11 cellular contexts compared by ENCODE assay signal in the genomic region with DNA sequence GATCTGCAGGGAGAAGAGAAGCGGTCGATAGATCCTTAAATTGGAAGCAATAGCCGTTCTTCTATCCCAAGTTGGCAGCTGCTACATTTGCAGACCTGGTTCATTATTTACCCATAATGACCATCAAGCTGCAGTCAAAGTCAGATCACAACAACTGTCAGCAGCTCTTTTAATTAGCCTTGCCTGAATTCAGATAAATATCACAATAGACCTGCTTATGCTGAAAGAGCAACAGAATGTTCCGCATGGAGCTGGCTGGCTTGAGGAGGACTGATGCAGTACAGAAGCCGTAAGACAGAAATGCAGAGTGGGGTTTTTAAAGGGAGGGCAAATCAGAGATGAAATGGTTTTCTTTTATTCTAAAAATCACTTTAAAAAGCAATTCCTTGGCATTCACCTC.
"Had no signal": no experiment of that assay in that cellular context is flagged by ENCODE, and none has a peak within 500 bp of the region (broad histone marks: within the 10 kb centered on the region; RNA-seq: fewer than 3 reads in every experiment).

No MANE protein-coding gene starts in this region.

- H3K9me3 ChIP-seq: lower lobe of right lung, neutrophil, tibial nerve had no signal

- H3K27ac Mint-ChIP-seq: activated CD4-positive, alpha-beta memory T cell treated with anti-CD3 and anti-CD28 coated beads for 36 hours; activated naive CD8-positive, alpha-beta T cell treated with anti-CD3 and anti-CD28 coated beads for 36 hours; naive B cell had no signal

- H3K4me3 Mint-ChIP-seq: activated CD4-positive, alpha-beta memory T cell treated with anti-CD3 and anti-CD28 coated beads for 36 hours; activated naive CD8-positive, alpha-beta T cell treated with anti-CD3 and anti-CD28 coated beads for 36 hours; naive B cell had no signal

- H3K4me1 ChIP-seq: lower lobe of right lung, tibial nerve had no signal

- H3K36me3 ChIP-seq: lower lobe of right lung, neutrophil had no signal

- H3K27me3 ChIP-seq: neutrophil, tibial nerve had no signal

- H3K36me3 Mint-ChIP-seq: activated CD4-positive, alpha-beta memory T cell treated with anti-CD3 and anti-CD28 coated beads for 36 hours had no signal

- ATAC-seq: lower lobe of right lung had no signal

- H3K27me3 Mint-ChIP-seq: activated CD4-positive, alpha-beta memory T cell treated with anti-CD3 and anti-CD28 coated beads for 36 hours; activated naive CD8-positive, alpha-beta T cell treated with anti-CD3 and anti-CD28 coated beads for 36 hours; naive B cell had no signal

- H3K9me3 Mint-ChIP-seq: activated CD4-positive, alpha-beta memory T cell treated with anti-CD3 and anti-CD28 coated beads for 36 hours; activated naive CD8-positive, alpha-beta T cell treated with anti-CD3 and anti-CD28 coated beads for 36 hours; naive B cell had no signal

- H3K4me3 ChIP-seq: lower lobe of right lung, skin epidermis, tibial nerve had no signal

- DNase-seq: activated CD4-positive, alpha-beta memory T cell treated with anti-CD3 and anti-CD28 coated beads for 36 hours; activated CD4-positive, alpha-beta T cell treated with anti-CD3 and anti-CD28 coated beads for 1 hour; activated gamma-delta T cell; activated naive CD8-positive, alpha-beta T cell treated with anti-CD3 and anti-CD28 coated beads for 36 hours; activated T-cell treated with anti-CD3 and anti-CD28 coated beads, Interleukin-2, amount 50 U/mL, for 48 hours; dermis blood vessel endothelial cell; lower lobe of right lung; naive B cell had no signal

- H3K4me1 Mint-ChIP-seq: activated naive CD8-positive, alpha-beta T cell treated with anti-CD3 and anti-CD28 coated beads for 36 hours; naive B cell had no signal
